Comparison of ENCODE assay signal across 8 cellular contexts in the genomic region with DNA sequence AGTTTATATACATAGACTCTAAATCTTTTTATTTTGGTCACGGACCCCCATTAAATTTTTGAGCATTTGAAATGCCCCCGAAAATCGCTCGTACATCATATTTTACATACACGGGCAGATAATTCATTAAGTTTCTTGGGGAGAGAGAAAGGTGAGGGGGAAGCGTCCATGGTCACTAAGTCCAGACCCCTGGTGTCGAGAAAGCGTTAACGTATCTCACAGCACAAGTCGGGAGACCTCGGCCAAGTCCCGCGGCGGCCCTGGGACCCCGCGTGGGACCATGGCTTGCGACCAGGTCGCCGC. TPM values are rescaled to one million over a fixed set of nuclear protein-coding genes. Genes with fewer than 3 reads are reported as not detected.
DNase-seq lines count a peak whose midpoint lies in the region; ATAC-seq lines count a peak whose summit lies in the region.

No MANE protein-coding gene starts in this region.

- H3K27ac Mint-ChIP-seq in T-helper 2 cell treated with Interferon-gamma antibody and Interleukin-4, amounts not matched to agents 5 μg/mL and 100 μg/mL, for 36 hours: peak overlapping the region; percentile 96
- H3K27ac Mint-ChIP-seq in activated T-helper 17 cell treated with anti-CD3 and anti-CD28 coated beads, Interleukin-2, amount 50 U/mL, for 72 hours: peak overlapping the region; percentile 89

- H3K9me3 Mint-ChIP-seq in T-helper 2 cell treated with Interferon-gamma antibody and Interleukin-4, amounts not matched to agents 5 μg/mL and 100 μg/mL, for 36 hours: no peaks in the 10 kb centered on the region
- H3K9me3 Mint-ChIP-seq in activated T-helper 17 cell treated with anti-CD3 and anti-CD28 coated beads, Interleukin-2, amount 50 U/mL, for 72 hours: no peaks in the 10 kb centered on the region

- no peak for DNase-seq in T-helper 2 cell treated with Interferon-gamma antibody and Interleukin-4, amounts not matched to agents 5 μg/mL and 100 μg/mL, for 36 hours (ENCODE audit: low spot score)
- DNase-seq in T-helper 2 cell (no peak), iPS-NIHi7 (ENCODE audit: extremely low spot score) (peak; percentile 60), NCI-H1417 (lab: John Stamatoyannopoulos, UW) (no peak), hypothalamus (lab: John Stamatoyannopoulos, UW) (no peak)
- DNase-seq in stimulated activated CD4-positive, alpha-beta T cell treated with anti-CD3 and anti-CD28 coated beads, Interleukin-15, amount 100 ng/mL, for 24 hours: no peak

- H3K27me3 Mint-ChIP-seq in T-helper 2 cell treated with Interferon-gamma antibody and Interleukin-4, amounts not matched to agents 5 μg/mL and 100 μg/mL, for 36 hours (ENCODE audit: low read depth): no peaks in the 10 kb centered on the region
- no peaks in the 10 kb centered on the region for H3K27me3 Mint-ChIP-seq in activated T-helper 17 cell treated with anti-CD3 and anti-CD28 coated beads, Interleukin-2, amount 50 U/mL, for 72 hours

- peaks cover 16% of the 10 kb centered on the region for H3K36me3 Mint-ChIP-seq in T-helper 2 cell treated with Interferon-gamma antibody and Interleukin-4, amounts not matched to agents 5 μg/mL and 100 μg/mL, for 36 hours (ENCODE audit: low read depth)
- peaks cover 10% of the 10 kb centered on the region for H3K36me3 Mint-ChIP-seq in activated T-helper 17 cell treated with anti-CD3 and anti-CD28 coated beads, Interleukin-2, amount 50 U/mL, for 72 hours (ENCODE audit: low read depth)

- peak overlapping the region; percentile 98 for H3K4me3 Mint-ChIP-seq in T-helper 2 cell treated with Interferon-gamma antibody and Interleukin-4, amounts not matched to agents 5 μg/mL and 100 μg/mL, for 36 hours
- H3K4me3 Mint-ChIP-seq in activated T-helper 17 cell treated with anti-CD3 and anti-CD28 coated beads, Interleukin-2, amount 50 U/mL, for 72 hours: peak overlapping the region; percentile 79

- ATAC-seq in activated T-helper 17 cell treated with anti-CD3 and anti-CD28 coated beads, Interleukin-2, amount 50 U/mL, for 72 hours (replicated peaks): no peak

- H3K27ac ChIP-seq in temporal lobe (ENCODE audit: low read depth, low read length): peak overlapping the region; percentile 90

- peaks cover 34% of the 10 kb centered on the region for H3K4me1 Mint-ChIP-seq in T-helper 2 cell treated with Interferon-gamma antibody and Interleukin-4, amounts not matched to agents 5 μg/mL and 100 μg/mL, for 36 hours (ENCODE audit: low read depth)
- H3K4me1 Mint-ChIP-seq in activated T-helper 17 cell treated with anti-CD3 and anti-CD28 coated beads, Interleukin-2, amount 50 U/mL, for 72 hours: peaks cover 15% of the 10 kb centered on the region

RNA-seq across cellular contexts. Expression of a gene that starts 0.8 kb away (rescaled TPM):
- total RNA-seq in activated T-helper 17 cell treated with anti-CD3 and anti-CD28 coated beads, Interleukin-2, amount 50 U/mL, for 72 hours: 100 to 1,000 TPM in 1 of 2 donors, 10 to 100 TPM in 1; 83.5 to 117 TPM
- 32.0 TPM for total RNA-seq in temporal lobe

RNA-seq across cellular contexts. Expression of a gene that starts 47.3 kb away (rescaled TPM):
- total RNA-seq in activated T-helper 17 cell treated with anti-CD3 and anti-CD28 coated beads, Interleukin-2, amount 50 U/mL, for 72 hours: 10 to 100 TPM; 23.4 to 38.1 TPM
- total RNA-seq in temporal lobe: 19.4 TPM
